ENCODE assay signal across 24 cellular contexts in the genomic region with DNA sequence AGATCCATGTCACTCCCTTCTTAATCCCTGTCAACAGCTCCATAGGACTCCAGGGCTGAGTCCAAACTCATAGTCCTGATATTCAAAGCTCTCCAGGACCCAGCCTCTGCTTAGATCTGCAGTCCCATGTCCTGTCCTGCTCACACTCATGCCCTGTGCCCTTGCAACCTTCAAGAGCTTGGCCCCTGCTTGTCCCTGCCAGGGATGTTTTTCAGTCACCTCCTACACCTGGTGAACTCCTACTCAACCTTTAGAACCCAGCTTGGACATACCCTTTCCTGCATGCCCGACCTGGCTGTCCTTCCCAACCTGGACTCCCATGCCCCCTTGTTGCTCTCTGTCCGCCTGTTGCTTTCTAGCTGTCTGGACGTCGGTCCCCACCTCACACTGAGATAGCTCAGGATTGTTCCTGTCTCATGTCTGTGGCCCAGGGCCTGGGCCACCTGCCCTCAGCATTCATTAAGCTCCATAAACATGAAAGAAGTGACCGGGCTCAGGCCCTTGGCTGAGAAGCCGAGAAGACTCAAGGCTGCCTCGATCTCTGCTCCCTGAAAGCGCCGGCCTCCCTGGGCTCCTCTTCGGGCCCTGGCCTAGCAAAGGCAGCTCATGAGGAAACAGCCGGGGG.
"Had no signal": no experiment of that assay in that cellular context is flagged by ENCODE, and none has a peak within 500 bp of the region (broad histone marks: within the 10 kb centered on the region; RNA-seq: fewer than 3 reads in every experiment).

No MANE protein-coding gene starts in this region.

- H3K27ac Mint-ChIP-seq: activated B cell treated with CpG ODN at 0.5 μM for 24 hours; activated CD4-positive, alpha-beta memory T cell treated with anti-CD3 and anti-CD28 coated beads for 36 hours; activated naive CD8-positive, alpha-beta T cell treated with anti-CD3 and anti-CD28 coated beads, Interleukin-2, amount 10 ng/mL, durations not matched to agents 7 days and 5 days; memory B cell; stimulated activated naive CD8-positive, alpha-beta T cell treated with anti-CD3 and anti-CD28 coated beads, Interleukin-15, Interleukin-2, amounts not matched to agents 100 ng/mL and 50 ng/mL, for 24 hours had no signal

- ATAC-seq: gastrocnemius medialis, mucosa of descending colon, psoas muscle had no signal

- H3K9me3 ChIP-seq: breast epithelium, colonic mucosa, esophagus squamous epithelium, gastrocnemius medialis, mucosa of descending colon, psoas muscle, right atrium auricular region, suprapubic skin, uterus had no signal

- H3K4me3 ChIP-seq: breast epithelium, colonic mucosa, dorsolateral prefrontal cortex, esophagus squamous epithelium, gastrocnemius medialis, mucosa of descending colon, psoas muscle, right atrium auricular region, suprapubic skin, tibial nerve, uterus had no signal

- H3K27ac ChIP-seq: breast epithelium, colonic mucosa, dorsolateral prefrontal cortex, esophagus squamous epithelium, gastrocnemius medialis, psoas muscle, right atrium auricular region, suprapubic skin, tibial nerve, uterus had no signal

- H3K4me3 Mint-ChIP-seq: activated B cell treated with CpG ODN at 0.5 μM for 24 hours; activated CD4-positive, alpha-beta memory T cell treated with anti-CD3 and anti-CD28 coated beads for 36 hours; activated naive CD8-positive, alpha-beta T cell treated with anti-CD3 and anti-CD28 coated beads, Interleukin-2, amount 10 ng/mL, durations not matched to agents 7 days and 5 days; memory B cell; stimulated activated naive CD8-positive, alpha-beta T cell treated with anti-CD3 and anti-CD28 coated beads, Interleukin-15, Interleukin-2, amounts not matched to agents 100 ng/mL and 50 ng/mL, for 24 hours had no signal

- H3K9me3 Mint-ChIP-seq: activated B cell treated with CpG ODN at 0.5 μM for 24 hours; activated CD4-positive, alpha-beta memory T cell treated with anti-CD3 and anti-CD28 coated beads for 36 hours; activated naive CD8-positive, alpha-beta T cell treated with anti-CD3 and anti-CD28 coated beads, Interleukin-2, amount 10 ng/mL, durations not matched to agents 7 days and 5 days; memory B cell; stimulated activated naive CD8-positive, alpha-beta T cell treated with anti-CD3 and anti-CD28 coated beads, Interleukin-15, Interleukin-2, amounts not matched to agents 100 ng/mL and 50 ng/mL, for 24 hours had no signal

- DNase-seq: activated B cell treated with CpG ODN at 0.5 μM for 24 hours; activated CD4-positive, alpha-beta memory T cell treated with anti-CD3 and anti-CD28 coated beads for 36 hours; activated CD4-positive, alpha-beta T cell treated with anti-CD3 and anti-CD28 coated beads for 48 hours; activated naive CD4-positive, alpha-beta T cell; activated naive CD8-positive, alpha-beta T cell treated with anti-CD3 and anti-CD28 coated beads, Interleukin-2, amount 10 ng/mL, durations not matched to agents 7 days and 5 days; activated T-cell treated with anti-CD3 and anti-CD28 coated beads for 4 hours; amniotic stem cell; colonic mucosa; esophagus squamous epithelium; gastrocnemius medialis; hypothalamus; mucosa of descending colon; psoas muscle; stimulated activated CD4-positive, alpha-beta T cell treated with anti-CD3 and anti-CD28 coated beads, Interleukin-1b, Interleukin-23, amount 100 ng/mL, for 48 hours; T-helper 1 cell; T-helper 9 cell; uterus had no signal

- H3K36me3 Mint-ChIP-seq: activated CD4-positive, alpha-beta memory T cell treated with anti-CD3 and anti-CD28 coated beads for 36 hours; activated naive CD8-positive, alpha-beta T cell treated with anti-CD3 and anti-CD28 coated beads, Interleukin-2, amount 10 ng/mL, durations not matched to agents 7 days and 5 days; memory B cell had no signal

- H3K27me3 ChIP-seq: colonic mucosa, right atrium auricular region, uterus had no signal

- H3K4me1 ChIP-seq: breast epithelium, colonic mucosa, psoas muscle, uterus had no signal

- H3K36me3 ChIP-seq: breast epithelium, colonic mucosa, esophagus squamous epithelium, gastrocnemius medialis, right atrium auricular region, suprapubic skin, tibial nerve, uterus had no signal
